8 cellular contexts compared by ENCODE assay signal in the genomic region with DNA sequence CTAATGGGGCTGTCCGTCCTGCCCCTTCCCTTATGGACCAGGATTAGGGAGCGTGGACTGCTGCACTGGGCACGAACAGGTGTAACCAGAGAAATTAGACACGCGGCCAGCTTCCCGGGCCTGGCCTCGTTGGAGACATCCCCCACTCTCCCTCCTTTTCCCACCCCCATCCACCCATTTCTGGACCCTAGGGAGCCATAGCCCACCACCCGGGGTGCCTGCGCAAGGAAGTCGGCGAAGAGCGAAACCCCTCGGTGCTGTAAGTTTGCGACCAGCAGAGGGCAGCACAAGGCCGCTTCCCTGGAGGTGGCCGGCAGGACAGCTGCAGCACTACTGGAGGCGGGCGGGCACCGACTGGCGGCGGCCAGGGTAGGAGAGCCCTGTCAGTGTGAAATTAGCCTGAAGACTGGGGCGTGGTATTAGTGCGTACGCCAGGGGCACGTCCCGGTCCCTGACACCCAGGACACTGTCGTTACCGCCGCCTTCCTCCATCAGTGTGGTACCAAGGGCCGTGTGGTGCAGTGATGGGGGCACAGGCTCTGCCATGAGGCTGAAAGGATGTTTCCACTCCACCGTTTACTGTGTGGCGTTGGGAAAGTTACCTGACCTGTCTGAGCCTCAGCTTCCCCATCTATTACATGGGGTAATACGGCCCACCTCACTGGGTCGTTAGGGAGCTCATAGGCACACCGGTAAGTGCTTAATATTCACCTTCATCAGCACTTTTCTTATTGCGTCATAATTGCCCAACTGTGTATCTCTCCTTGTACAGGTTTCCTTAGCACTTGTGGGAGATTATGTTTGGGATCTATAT. TPM values are rescaled to one million over a fixed set of nuclear protein-coding genes. Genes with fewer than 3 reads are reported as not detected.
DNase-seq lines count a peak whose midpoint lies in the region; ATAC-seq and TF ChIP-seq lines count a peak whose summit lies in the region.

No MANE protein-coding gene starts in this region.

- peaks cover 8% of the 10 kb centered on the region for H3K27me3 ChIP-seq in CD4-positive, CD25-positive, alpha-beta regulatory T cell (ENCODE audit: control insufficient read depth, insufficient read depth, low read length)
- H3K27me3 ChIP-seq in MM.1S (replicated peaks; ENCODE audit: insufficient read depth, low read length) (no peaks in the 10 kb centered on the region), neutrophil (peaks cover 90% of the 10 kb centered on the region)

- no peaks in the 10 kb centered on the region for H3K9me2 ChIP-seq in MM.1S (replicated peaks; ENCODE audit: insufficient read depth, low read length)

- H3K27ac Mint-ChIP-seq in CD4-positive, CD25-positive, alpha-beta regulatory T cell: no peak overlapping the region
- no peak overlapping the region for H3K27ac Mint-ChIP-seq in activated T-helper 17 cell treated with anti-CD3 and anti-CD28 coated beads, Interleukin-2, amount 50 U/mL, for 72 hours

- H3F3A ChIP-seq in MM.1S (ENCODE audit: insufficient read depth, low read length): no peaks in the 10 kb centered on the region

- no peaks in the 10 kb centered on the region for H4K20me1 ChIP-seq in MM.1S (ENCODE audit: insufficient read depth, low read length)

- H3K9ac ChIP-seq in MM.1S (ENCODE audit: low read length): peak overlapping the region; percentile 42; the same call in 1 of the 2 replicates

- peaks cover 0 to 6% (median 0%) of the 10 kb centered on the region in 4 donors for H3K4me1 Mint-ChIP-seq in CD4-positive, CD25-positive, alpha-beta regulatory T cell
- no peaks in the 10 kb centered on the region for H3K4me1 Mint-ChIP-seq in activated T-helper 17 cell treated with anti-CD3 and anti-CD28 coated beads, Interleukin-2, amount 50 U/mL, for 72 hours

- H3K4me2 ChIP-seq in MM.1S (ENCODE audit: low read depth, low read length): peak overlapping the region; percentile 99

- TF ChIP-seq CTCF in MM.1S (IDR thresholded peaks at IDR 0.05; ENCODE audit: low read length) (peak; percentile 95), neutrophil (IDR thresholded peaks at IDR 0.05) (peak; percentile 32)

- peaks cover 0 to 2% (median 0%) of the 10 kb centered on the region in 7 donors for H3K9me3 Mint-ChIP-seq in CD4-positive, CD25-positive, alpha-beta regulatory T cell
- H3K9me3 Mint-ChIP-seq in activated T-helper 17 cell treated with anti-CD3 and anti-CD28 coated beads, Interleukin-2, amount 50 U/mL, for 72 hours: no peaks in the 10 kb centered on the region

- no peaks in the 10 kb centered on the region for H3K79me2 ChIP-seq in MM.1S (ENCODE audit: low read length)

- H3K9me3 ChIP-seq in CD4-positive, CD25-positive, alpha-beta regulatory T cell (ENCODE audit: control insufficient read depth in 2 of 2, low read length in 2 of 2): no peaks in the 10 kb centered on the region
- no peaks in the 10 kb centered on the region for H3K9me3 ChIP-seq in MM.1S (replicated peaks; ENCODE audit: insufficient read depth, low read length)
- no peaks in the 10 kb centered on the region for H3K9me3 ChIP-seq in neutrophil

- H3K36me3 ChIP-seq in CD4-positive, CD25-positive, alpha-beta regulatory T cell (ENCODE audit: control insufficient read depth, insufficient read depth, low read length): no peaks in the 10 kb centered on the region
- no peaks in the 10 kb centered on the region for H3K36me3 ChIP-seq in MM.1S (replicated peaks; ENCODE audit: insufficient read depth, low read length)
- H3K36me3 ChIP-seq in neutrophil: no peaks in the 10 kb centered on the region

- peaks cover 6% of the 10 kb centered on the region for H3K4me1 ChIP-seq in CD4-positive, CD25-positive, alpha-beta regulatory T cell (ENCODE audit: control insufficient read depth, insufficient read depth, low read length, poor library complexity, severe bottlenecking)
- H3K4me1 ChIP-seq in MM.1S (ENCODE audit: low read length) (0 out of 2 replicates have a peak, but pooled peaks cover 3% of the 10 kb centered on the region), neutrophil (ENCODE audit: control insufficient read depth in 1 of 2, insufficient read depth in 1 of 2, low read depth in 1 of 2, low read length in 1 of 2) (peaks cover 0 to 5% of the 10 kb centered on the region in 2 experiments)

- peaks cover 54% of the 10 kb centered on the region for H3K27me3 Mint-ChIP-seq in CD4-positive, CD25-positive, alpha-beta regulatory T cell
- peaks cover 22% of the 10 kb centered on the region for H3K27me3 Mint-ChIP-seq in activated T-helper 17 cell treated with anti-CD3 and anti-CD28 coated beads, Interleukin-2, amount 50 U/mL, for 72 hours

- peak overlapping the region in 1 of 4 donors; percentile 9 for H3K4me3 Mint-ChIP-seq in CD4-positive, CD25-positive, alpha-beta regulatory T cell
- H3K4me3 Mint-ChIP-seq in activated T-helper 17 cell treated with anti-CD3 and anti-CD28 coated beads, Interleukin-2, amount 50 U/mL, for 72 hours: no peak overlapping the region

- no peaks in the 10 kb centered on the region for H3K36me3 Mint-ChIP-seq in CD4-positive, CD25-positive, alpha-beta regulatory T cell
- no peaks in the 10 kb centered on the region for H3K36me3 Mint-ChIP-seq in activated T-helper 17 cell treated with anti-CD3 and anti-CD28 coated beads, Interleukin-2, amount 50 U/mL, for 72 hours (ENCODE audit: low read depth)

- H3K27ac ChIP-seq in CD4-positive, CD25-positive, alpha-beta regulatory T cell (ENCODE audit: insufficient read depth, low read length, poor library complexity, severe bottlenecking): no peak overlapping the region
- no peak overlapping the region for H3K27ac ChIP-seq in MM.1S (ENCODE audit: low read length)
- H3K27ac ChIP-seq in neutrophil: no peak overlapping the region

- H2AFZ ChIP-seq in MM.1S (ENCODE audit: low read length): peak overlapping the region; percentile 85

- DNase-seq in CD4-positive, CD25-positive, alpha-beta regulatory T cell: peak; percentile 50 to 77 (median 56)
- DNase-seq in MM.1S: peak; percentile 76
- peak; percentile 62 for DNase-seq in SHP77 treated with DMSO at 0.1 percent for 48 hours (lab: John Stamatoyannopoulos, UW)
- DNase-seq in fibroblast of peridontal ligament (ENCODE audit: extremely low read depth): peak; percentile 71
- DNase-seq in stromal cell of bone marrow (ENCODE audit: low read depth): peak; percentile 34

- ATAC-seq in CD4-positive, CD25-positive, alpha-beta regulatory T cell (ENCODE audit: low read depth in 2 of 2): peak; percentile 71 to 81
- ATAC-seq in GM21723 (IDR thresholded peaks at IDR 0.05; ENCODE audit: unreplicated experiment): peak; percentile 86
- ATAC-seq in activated T-helper 17 cell treated with anti-CD3 and anti-CD28 coated beads, Interleukin-2, amount 50 U/mL, for 72 hours (replicated peaks): peak; percentile 90

- H3K4me3 ChIP-seq in CD4-positive, CD25-positive, alpha-beta regulatory T cell (ENCODE audit: low read depth, low read length): no peak overlapping the region
- H3K4me3 ChIP-seq in MM.1S (ENCODE audit: low read length) (peak overlapping the region; percentile 59), neutrophil (ENCODE audit: low read depth in 1 of 2, low read length in 1 of 2) (no peak overlapping the region)

RNA-seq across cellular contexts. Expression of gene VAX2, which starts 28.8 kb away (rescaled TPM):
- total RNA-seq in CD4-positive, CD25-positive, alpha-beta regulatory T cell: not detected
- polyA plus RNA-seq in CD4-positive, CD25-positive, alpha-beta regulatory T cell: not detected
- not detected for total RNA-seq in activated T-helper 17 cell treated with anti-CD3 and anti-CD28 coated beads, Interleukin-2, amount 50 U/mL, for 72 hours

RNA-seq across cellular contexts. Expression of gene CD207, which starts 36.0 kb away (rescaled TPM):
- total RNA-seq in CD4-positive, CD25-positive, alpha-beta regulatory T cell: not detected
- not detected for polyA plus RNA-seq in CD4-positive, CD25-positive, alpha-beta regulatory T cell
- not detected for total RNA-seq in activated T-helper 17 cell treated with anti-CD3 and anti-CD28 coated beads, Interleukin-2, amount 50 U/mL, for 72 hours

RNA-seq across cellular contexts. Expression of gene CLEC4F, which starts 51.2 kb away (rescaled TPM):
- not detected for total RNA-seq in CD4-positive, CD25-positive, alpha-beta regulatory T cell
- polyA plus RNA-seq in CD4-positive, CD25-positive, alpha-beta regulatory T cell: not detected
- total RNA-seq in activated T-helper 17 cell treated with anti-CD3 and anti-CD28 coated beads, Interleukin-2, amount 50 U/mL, for 72 hours: under 1 TPM in 1 of 2 donors, not detected in 1; 0.35 TPM
